In the genomic region with DNA sequence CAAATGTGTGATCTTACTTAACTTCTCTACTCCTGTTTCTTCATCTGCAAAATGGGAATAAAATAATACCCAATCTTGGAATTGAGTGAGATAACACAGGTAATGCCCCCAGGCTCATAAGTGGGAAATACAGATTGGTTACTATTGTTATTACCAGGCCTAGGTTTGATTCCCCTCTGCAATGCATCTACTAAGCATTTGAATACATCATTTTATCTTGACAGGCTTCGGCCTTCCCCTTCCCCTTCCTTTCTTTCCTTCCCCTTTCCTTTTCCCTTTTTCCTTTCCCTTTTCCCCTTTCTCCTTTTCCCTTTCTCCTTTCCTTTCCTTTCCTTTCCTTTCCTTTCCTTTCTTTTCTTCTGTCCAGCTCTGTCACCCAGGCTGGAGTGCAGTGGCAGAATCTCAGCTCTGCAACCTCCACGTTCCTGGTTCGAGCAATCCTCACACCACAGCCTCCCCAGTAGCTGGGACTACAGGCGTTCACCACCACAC, we compare ENCODE assay signal across 1 cellular context.
A peak's percentile ranks its signal among the peaks of the same experiment; 100 is the strongest.
TF ChIP-seq lines count a peak whose summit lies in the region.

No MANE protein-coding gene starts in this region.

TF ChIP-seq in HepG2, 621 proteins besides CTCF, POLR2A, EP300 and RAD21:
- no peak for TF ChIP-seq ZNF839 (CRISPR knock-in tag; IDR thresholded peaks at IDR 0.05; ENCODE audit: borderline replicate concordance)
- TF ChIP-seq KLF11 (CRISPR knock-in tag; IDR thresholded peaks at IDR 0.05), result no peak
- TF ChIP-seq HNRNPK (IDR thresholded peaks at IDR 0.05; ENCODE audit: low read depth, low read length, poor library complexity, severe bottlenecking), result peak; percentile 57
- TF ChIP-seq ZFY (CRISPR knock-in tag; IDR thresholded peaks at IDR 0.05), result 0 out of 2 replicates have a peak, but pooled peaks have one; percentile 3
- no peak for TF ChIP-seq MAFK (conservative IDR thresholded peaks at IDR 0.05 in 1 of 2, IDR thresholded peaks at IDR 0.05 in 1 of 2; ENCODE audit: low read length in 2 of 2)
- TF ChIP-seq FOXK2 (IDR thresholded peaks at IDR 0.05), result peak; percentile 24; the same call in 1 of the 2 replicates
- TF ChIP-seq HNRNPLL (IDR thresholded peaks at IDR 0.05; ENCODE audit: low read depth, low read length, poor library complexity, severe bottlenecking), result no peak
- TF ChIP-seq PCBP2 (optimal IDR thresholded peaks at IDR 0.05; ENCODE audit: low read depth, low read length, poor library complexity, severe bottlenecking), result peak; percentile 98
- TF ChIP-seq PCBP1 (IDR thresholded peaks at IDR 0.05; ENCODE audit: borderline replicate concordance, low read depth, low read length), result no peak
- peak; percentile 51 for TF ChIP-seq ZNF629 (CRISPR knock-in tag; conservative IDR thresholded peaks at IDR 0.05)
TF ChIP-seq in HepG2: peak in this region for 5.
